In genomic region chr7:131556912-131557457, GRCh38 we compare ENCODE assay signal across 8 cellular contexts. TPM values are rescaled to one million over a fixed set of nuclear protein-coding genes. Genes with fewer than 3 reads are reported as not detected.
A peak's percentile ranks its signal among the peaks of the same experiment; 100 is the strongest.
DNase-seq lines count a peak whose midpoint lies in the region; ATAC-seq and TF ChIP-seq lines count a peak whose summit lies in the region.

No MANE protein-coding gene starts in this region.

- peaks cover 68% of the 10 kb centered on the region for H3K27me3 ChIP-seq in DOHH2 (ENCODE audit: control insufficient read depth, low read length)
- H3K27me3 ChIP-seq in lung (ENCODE audit: control insufficient read depth, insufficient read depth), result no peaks in the 10 kb centered on the region

- DNase-seq in lung (ENCODE audit: low spot score), result no peak
- DNase-seq in stimulated activated CD4-positive, alpha-beta T cell treated with anti-CD3 and anti-CD28 coated beads, Interleukin-1b, Interleukin-23, amount 100 ng/mL, for 48 hours, result no peak
- DNase-seq in effector CD4-positive, alpha-beta T cell, result no peak

- 1 to 2% methylated on average over 23 of the region's 23 CpGs for WGBS in lung, 2 donors
- 3% methylated on average over 23 of the region's 23 CpGs for WGBS in urinary bladder

- peak overlapping the region; percentile 72 for H3K4me3 ChIP-seq in DOHH2 (ENCODE audit: low read length)
- peak overlapping the region; percentile 43 for H3K4me3 ChIP-seq in lung
- H3K4me3 ChIP-seq in urinary bladder (ENCODE audit: low read depth, low read length), result peak overlapping the region; percentile 61

- peak overlapping the region; percentile 82 for H3K4me2 ChIP-seq in DOHH2 (ENCODE audit: low read length)

- H3K27me3 Mint-ChIP-seq in activated naive CD8-positive, alpha-beta T cell, result peaks cover 32% of the 10 kb centered on the region

- H4K20me1 ChIP-seq in DOHH2 (ENCODE audit: control insufficient read depth, insufficient read depth, low read depth, low read length), result 0 out of 2 replicates have a peak, but pooled peaks cover 5% of the 10 kb centered on the region

- no peaks in the 10 kb centered on the region for H3K9me2 ChIP-seq in DOHH2 (replicated peaks; ENCODE audit: control insufficient read depth, low read length)

- H3K4me1 ChIP-seq in DOHH2 (ENCODE audit: control insufficient read depth, low read length) (peaks cover 35% of the 10 kb centered on the region), lung (ENCODE audit: control insufficient read depth in 2 of 2, insufficient read depth in 2 of 2, low read length in 2 of 2) (peaks cover 0 to 10% of the 10 kb centered on the region in 2 donors), urinary bladder (ENCODE audit: insufficient read depth) (no peaks in the 10 kb centered on the region)

- no peaks in the 10 kb centered on the region for H3K36me3 Mint-ChIP-seq in activated naive CD8-positive, alpha-beta T cell

- H3K79me2 ChIP-seq in DOHH2 (ENCODE audit: control insufficient read depth, low read length), result no peaks in the 10 kb centered on the region

- ATAC-seq in HG03103 (IDR thresholded peaks at IDR 0.05; ENCODE audit: low read depth, unreplicated experiment) (peak; percentile 12), lung (ENCODE audit: insufficient read depth, low FRiP score) (peak; percentile 7), GM18858 (IDR thresholded peaks at IDR 0.05; ENCODE audit: unreplicated experiment) (no peak)

- H3F3A ChIP-seq in DOHH2 (ENCODE audit: control insufficient read depth, insufficient read depth), result peaks cover 4% of the 10 kb centered on the region; the same call in 1 of the 2 replicates

- H3K36me3 ChIP-seq in DOHH2 (ENCODE audit: control insufficient read depth, low read length), result no peaks in the 10 kb centered on the region
- H3K36me3 ChIP-seq in lung (ENCODE audit: control insufficient read depth in 2 of 2, insufficient read depth in 2 of 2, low read length in 2 of 2), result no peaks in the 10 kb centered on the region
- H3K36me3 ChIP-seq in urinary bladder (ENCODE audit: insufficient read depth), result no peaks in the 10 kb centered on the region

- peak overlapping the region; percentile 83 for H3K4me3 Mint-ChIP-seq in activated naive CD8-positive, alpha-beta T cell

- H3K9me3 Mint-ChIP-seq in activated naive CD8-positive, alpha-beta T cell (ENCODE audit: low read depth), result no peaks in the 10 kb centered on the region

- peaks cover 14% of the 10 kb centered on the region for H3K4me1 Mint-ChIP-seq in activated naive CD8-positive, alpha-beta T cell (ENCODE audit: low read depth)

- TF ChIP-seq CTCF in DOHH2 (IDR thresholded peaks at IDR 0.05; ENCODE audit: low read depth, low read length, poor library complexity, severe bottlenecking) (no peak), lung (IDR thresholded peaks at IDR 0.05; ENCODE audit: control extremely low read depth, extremely low read depth) (no peak)

- H3K27ac ChIP-seq in DOHH2 (ENCODE audit: low read depth, low read length) (no peak overlapping the region), lung (ENCODE audit: low read depth in 1 of 2, low read length in 1 of 2) (peak overlapping the region; percentile 73 to 81), urinary bladder (ENCODE audit: low read depth) (no peak overlapping the region)

- no peaks in the 10 kb centered on the region for H3K9me3 ChIP-seq in DOHH2 (ENCODE audit: control insufficient read depth, insufficient read depth, low read length)
- H3K9me3 ChIP-seq in lung (ENCODE audit: control insufficient read depth in 2 of 2, insufficient read depth in 1 of 2, low read length in 1 of 2), result no peaks in the 10 kb centered on the region

- no peak overlapping the region for H3K27ac Mint-ChIP-seq in activated naive CD8-positive, alpha-beta T cell

RNA-seq across cellular contexts. Expression of gene PODXL, which starts 0.6 kb away (rescaled TPM):
- 100 to 1,000 TPM in 1 of 2 donors, 10 to 100 TPM in 1; 71.2 to 133 TPM for total RNA-seq in lung
- polyA plus RNA-seq in lung, result 10 to 100 TPM; 24.3 to 44.0 TPM
- total RNA-seq in urinary bladder, result 18.7 TPM
- polyA plus RNA-seq in urinary bladder, result 30.8 TPM

Comparison
In these comparisons a context has a peak if more than half of its experiments do, and no peak if none do; other contexts are left out.
1. H3K27ac ChIP-seq: peak in lung (2 of 2); none in DOHH2 (single experiment) and urinary bladder (single experiment).
2. Peak in every context shown above with its lines, with median percentiles within 50 percentile points of each other: H3K4me3 ChIP-seq.